In genomic region chr16:71572497-71573116, GRCh38 we compare ENCODE assay signal across 32 cellular contexts. TPM values are rescaled to one million over a fixed set of nuclear protein-coding genes. Genes with fewer than 3 reads are reported as not detected.
A peak's percentile ranks its signal among the peaks of the same experiment; 100 is the strongest.
DNase-seq lines count a peak whose midpoint lies in the region; ATAC-seq and TF ChIP-seq lines count a peak whose summit lies in the region.
"Had no signal": no experiment of that assay in that cellular context is flagged by ENCODE, and none has a peak within 500 bp of the region (broad histone marks: within the 10 kb centered on the region; RNA-seq: fewer than 3 reads in every experiment).

No MANE protein-coding gene starts in this region.

- peak; percentile 68 for ATAC-seq in body of pancreas
- peak; percentile 76 for ATAC-seq in left lung
- ATAC-seq in GM21825 (IDR thresholded peaks at IDR 0.05; ENCODE audit: unreplicated experiment): no peak
- ATAC-seq: HCT116; naive thymus-derived CD4-positive, alpha-beta T cell had no signal

- no peaks in the 10 kb centered on the region for H3K36me3 Mint-ChIP-seq in type B pancreatic cell
- H3K36me3 Mint-ChIP-seq: activated naive CD8-positive, alpha-beta T cell; naive thymus-derived CD4-positive, alpha-beta T cell had no signal

- TF ChIP-seq CTCF in body of pancreas (IDR thresholded peaks at IDR 0.05): no peak
- TF ChIP-seq CTCF in left lung (IDR thresholded peaks at IDR 0.05): no peak
- TF ChIP-seq CTCF in type B pancreatic cell (conservative IDR thresholded peaks at IDR 0.05): no peak

- H3K27me3 ChIP-seq in body of pancreas: no peaks in the 10 kb centered on the region
- H3K27me3 ChIP-seq in left lung: no peaks in the 10 kb centered on the region
- H3K27me3 ChIP-seq: sigmoid colon had no signal

- TF ChIP-seq POLR2A in body of pancreas (IDR thresholded peaks at IDR 0.05): no peak

- intact Hi-C loops in body of pancreas (cut with DNase I) (no loop called here), left lung (cut with DNase I) (no loop called here)

- H3K4me1 Mint-ChIP-seq in type B pancreatic cell (ENCODE audit: unreplicated experiment): no peaks in the 10 kb centered on the region
- H3K4me1 Mint-ChIP-seq: activated CD4-positive, alpha-beta T cell treated with anti-CD3 and anti-CD28 coated beads, Interleukin-2, amount 10 ng/mL, durations not matched to agents 7 days and 5 days; naive thymus-derived CD4-positive, alpha-beta T cell had no signal

- H3K9me3 ChIP-seq in body of pancreas (no peaks in the 10 kb centered on the region), left lung (no peaks in the 10 kb centered on the region)
- H3K9me3 ChIP-seq: prostate gland, sigmoid colon had no signal

- no peaks in the 10 kb centered on the region for H3K36me3 ChIP-seq in body of pancreas (replicated peaks in 1 of 2; ENCODE audit: insufficient read depth in 1 of 2, low read depth in 2 of 2)
- H3K36me3 ChIP-seq in left lung: no peaks in the 10 kb centered on the region
- H3K36me3 ChIP-seq: prostate gland, sigmoid colon had no signal

- H3K27me3 Mint-ChIP-seq in type B pancreatic cell: peaks cover 35% of the 10 kb centered on the region
- H3K27me3 Mint-ChIP-seq: activated B cell treated with CpG ODN at 0.5 μM for 24 hours had no signal

- H3K4me3 Mint-ChIP-seq in type B pancreatic cell: no peak overlapping the region
- H3K4me3 Mint-ChIP-seq: activated B cell treated with CpG ODN at 0.5 μM for 24 hours; activated CD4-positive, alpha-beta T cell treated with anti-CD3 and anti-CD28 coated beads, Interleukin-2, amount 10 ng/mL, durations not matched to agents 7 days and 5 days; activated naive CD8-positive, alpha-beta T cell; naive thymus-derived CD4-positive, alpha-beta T cell had no signal

- H3K27ac Mint-ChIP-seq in type B pancreatic cell: peak overlapping the region; percentile 71
- H3K27ac Mint-ChIP-seq: activated B cell treated with CpG ODN at 0.5 μM for 24 hours; activated CD4-positive, alpha-beta T cell treated with anti-CD3 and anti-CD28 coated beads, Interleukin-2, amount 10 ng/mL, durations not matched to agents 7 days and 5 days; activated naive CD8-positive, alpha-beta T cell; naive thymus-derived CD4-positive, alpha-beta T cell had no signal

- peaks cover 14% of the 10 kb centered on the region for H3K4me1 ChIP-seq in body of pancreas
- H3K4me1 ChIP-seq in left lung: no peaks in the 10 kb centered on the region
- H3K4me1 ChIP-seq: prostate gland, sigmoid colon had no signal

- H3K9me3 Mint-ChIP-seq in type B pancreatic cell: no peaks in the 10 kb centered on the region
- H3K9me3 Mint-ChIP-seq: activated B cell treated with CpG ODN at 0.5 μM for 24 hours; activated CD4-positive, alpha-beta T cell treated with anti-CD3 and anti-CD28 coated beads, Interleukin-2, amount 10 ng/mL, durations not matched to agents 7 days and 5 days had no signal

- peak overlapping the region; percentile 16 to 74 (median 44) for H3K27ac ChIP-seq in body of pancreas
- H3K27ac ChIP-seq in left lung: no peak overlapping the region
- H3K27ac ChIP-seq: C4-2B, coronary artery, prostate gland, sigmoid colon, SK-N-MC had no signal

- H3K4me3 ChIP-seq in body of pancreas (no peak overlapping the region), left lung (no peak overlapping the region)
- H3K4me3 ChIP-seq: coronary artery, prostate gland, sigmoid colon, SK-N-MC had no signal

- peak; percentile 52 for DNase-seq in HuH-7 (ENCODE audit: low spot score)
- peak in 3 of 4 donors; percentile 21 to 30 (median 25) for DNase-seq in body of pancreas
- DNase-seq in left lung: no peak
- no peak for DNase-seq in type B pancreatic cell (ENCODE audit: extremely low spot score, unreplicated experiment)
- no peak for DNase-seq in stimulated activated CD4-positive, alpha-beta T cell treated with anti-CD3 and anti-CD28 coated beads, Interleukin-15, amount 100 ng/mL, for 24 hours
- no peak for DNase-seq in HCEC 1CT
- DNase-seq: activated B cell treated with CpG ODN at 0.5 μM for 24 hours; activated CD4-positive, alpha-beta T cell treated with anti-CD3 and anti-CD28 coated beads, Interleukin-2, amount 10 ng/mL, durations not matched to agents 7 days and 5 days; activated effector memory CD4-positive, alpha-beta T cell treated with Interleukin-2 at 50 U/mL for 16 hours; activated T-cell treated with anti-CD3 and anti-CD28 coated beads, Interleukin-2, amount 50 U/mL, for 1 hour; anterior cingulate cortex; COR-L47; effector CD8-positive, alpha-beta T cell; hypothalamus; IMR-90; naive thymus-derived CD4-positive, alpha-beta T cell; NCI-H1048; NCI-H1694 treated with DMSO at 0.1 percent for 48 hours; sigmoid colon; stimulated activated CD4-positive, alpha-beta T cell treated with anti-CD3 and anti-CD28 coated beads, Interleukin-4, amount 100 ng/mL, for 4 hours; trophoblast cell had no signal

- 3 to 9% methylated on average over 3 of the region's 3 CpGs for WGBS in body of pancreas, 2 donors

RNA-seq across cellular contexts. Expression of gene TAT, which starts 4.3 kb away (rescaled TPM):
- total RNA-seq in body of pancreas: not detected
- total RNA-seq in left lung: under 1 TPM in 1 of 2 donors, not detected in 1; 0.18 TPM
- total RNA-seq in type B pancreatic cell (ENCODE audit: low replicate concordance): 0.14 TPM in 1 of 2 replicates, not detected in the other
- total RNA-seq: activated B cell treated with CpG ODN at 0.5 μM for 24 hours; activated CD4-positive, alpha-beta T cell treated with anti-CD3 and anti-CD28 coated beads, Interleukin-2, amount 10 ng/mL, durations not matched to agents 7 days and 5 days; Daoy; IMR-90; lower leg skin; naive thymus-derived CD4-positive, alpha-beta T cell; sigmoid colon; T-helper 1 cell treated with Interleukin-12 subunit alpha and Interleukin-12 subunit beta and Interleukin-4 antibody, amounts not matched to agents 30 ng/mL and 1 ng/mL, for 36 hours had no signal

RNA-seq across cellular contexts. Expression of gene CHST4, which starts 46.4 kb away (rescaled TPM):
- 10 to 100 TPM; 21.8 to 23.4 TPM for total RNA-seq in body of pancreas
- total RNA-seq in left lung: under 1 TPM; 0.12 to 0.26 TPM
- total RNA-seq in type B pancreatic cell (ENCODE audit: low replicate concordance): 0.33 TPM in 1 of 2 replicates, not detected in the other
- total RNA-seq: activated B cell treated with CpG ODN at 0.5 μM for 24 hours; activated CD4-positive, alpha-beta T cell treated with anti-CD3 and anti-CD28 coated beads, Interleukin-2, amount 10 ng/mL, durations not matched to agents 7 days and 5 days; IMR-90; lower leg skin; naive thymus-derived CD4-positive, alpha-beta T cell; NCI-H460; sigmoid colon; T-helper 1 cell treated with Interleukin-12 subunit alpha and Interleukin-12 subunit beta and Interleukin-4 antibody, amounts not matched to agents 30 ng/mL and 1 ng/mL, for 36 hours had no signal

RNA-seq across cellular contexts. Expression of gene MARVELD3, which starts 53.4 kb away (rescaled TPM):
- 10 to 100 TPM; 14.5 to 58.7 TPM for total RNA-seq in body of pancreas
- 10 to 100 TPM in 1 of 2 donors, 1 to 10 TPM in 1; 7.9 to 12.0 TPM for total RNA-seq in left lung
- total RNA-seq in type B pancreatic cell (ENCODE audit: low replicate concordance): 17.0 and 38.8 TPM in 2 replicates
- total RNA-seq: activated B cell treated with CpG ODN at 0.5 μM for 24 hours; activated CD4-positive, alpha-beta T cell treated with anti-CD3 and anti-CD28 coated beads, Interleukin-2, amount 10 ng/mL, durations not matched to agents 7 days and 5 days; IMR-90; naive thymus-derived CD4-positive, alpha-beta T cell; NCI-H460; sigmoid colon; T-helper 1 cell treated with Interleukin-12 subunit alpha and Interleukin-12 subunit beta and Interleukin-4 antibody, amounts not matched to agents 30 ng/mL and 1 ng/mL, for 36 hours had no signal

Comparison
In these comparisons a context has a peak if more than half of its experiments do, and no peak if none do; other contexts are left out.
1. DNase-seq: peak in HuH-7 (single experiment) and body of pancreas (3 of 4); none in left lung (0 of 2), type B pancreatic cell (single experiment), stimulated activated CD4-positive, alpha-beta T cell treated with anti-CD3 and anti-CD28 coated beads, Interleukin-15, amount 100 ng/mL, for 24 hours (single experiment) and HCEC 1CT (single experiment).
2. H3K27ac ChIP-seq: peak in body of pancreas (4 of 4); none in left lung (0 of 2).
3. RNA of gene CHST4, which starts 46.4 kb away (total RNA-seq): 21.8 to 23.4 TPM in body of pancreas; 0.12 to 0.26 TPM in left lung and 0.33 TPM in type B pancreatic cell; every median in the first group is over 10 times any median in the second.